ENCODE assay signal across 9 cellular contexts in the genomic region with DNA sequence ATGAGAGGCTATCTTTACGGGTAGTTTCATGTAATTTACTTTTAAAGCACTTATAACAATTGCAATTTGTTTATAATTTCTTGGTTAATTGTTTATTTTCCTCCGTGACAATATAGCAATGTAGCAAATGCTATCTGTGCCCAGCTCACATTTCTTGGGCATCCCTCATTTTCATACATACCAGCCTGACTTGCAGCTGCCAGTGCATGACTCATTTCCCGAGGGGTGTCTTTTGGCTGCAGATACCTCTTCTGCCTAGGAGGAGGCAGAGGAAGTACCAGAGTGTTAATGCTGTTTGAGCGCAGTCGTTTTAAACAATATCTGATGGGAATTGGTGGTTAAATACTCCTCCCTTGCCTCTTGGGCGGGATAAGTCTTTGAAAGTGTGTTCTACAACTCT.
DNase-seq lines count a peak whose midpoint lies in the region; ATAC-seq and TF ChIP-seq lines count a peak whose summit lies in the region.
"Had no signal": no experiment of that assay in that cellular context is flagged by ENCODE, and none has a peak within 500 bp of the region (broad histone marks: within the 10 kb centered on the region; RNA-seq: fewer than 3 reads in every experiment).

No MANE protein-coding gene starts in this region.

- POLR2A ChIA-PET in activated B cell treated with CpG ODN at 0.5 μM for 24 hours (lab: Charles Lee): no interaction called here

- H3K36me3 Mint-ChIP-seq in activated B cell treated with CpG ODN at 0.5 μM for 24 hours (ENCODE audit: low read depth): no peaks in the 10 kb centered on the region

- 66% methylated on average over 4 of the region's 6 CpGs for WGBS in mesenchymal stem cell
- WGBS in lower leg skin, 2 donors: 51 to 60% methylated on average over 6 of the region's 6 CpGs

- H2AK5ac ChIP-seq in mesenchymal stem cell (ENCODE audit: low read length, severe bottlenecking): no peak overlapping the region

- H2BK15ac ChIP-seq in mesenchymal stem cell (ENCODE audit: low read depth, poor library complexity, severe bottlenecking): no peak overlapping the region

- H3K14ac ChIP-seq in mesenchymal stem cell (ENCODE audit: low read length in 2 of 2): no peak overlapping the region

- no peak overlapping the region for H3K4me2 ChIP-seq in mesenchymal stem cell (ENCODE audit: low read length, poor library complexity, severe bottlenecking)

- intact Hi-C loops in activated B cell treated with CpG ODN at 0.5 μM for 24 hours (cut with micrococcal nuclease) (no loop called here), lower leg skin (cut with DNase I; ENCODE audit: low total_unique reads) (no loop called here)

- TF ChIP-seq CTCF in activated B cell treated with CpG ODN at 0.5 μM for 24 hours (IDR thresholded peaks at IDR 0.05): no peak
- TF ChIP-seq CTCF in lower leg skin (IDR thresholded peaks at IDR 0.05): no peak

- H3K4me1 Mint-ChIP-seq in activated B cell treated with CpG ODN at 0.5 μM for 24 hours: no peaks in the 10 kb centered on the region
- H3K4me1 Mint-ChIP-seq: activated naive CD4-positive, alpha-beta T cell treated with anti-CD3 and anti-CD28 coated beads, Interleukin-2, amount 50 U/mL, for 24 hours had no signal

- no peak overlapping the region for H4K91ac ChIP-seq in mesenchymal stem cell (ENCODE audit: low read length)

- H3K4me3 Mint-ChIP-seq in activated B cell treated with CpG ODN at 0.5 μM for 24 hours: no peak overlapping the region
- H3K4me3 Mint-ChIP-seq: activated naive CD4-positive, alpha-beta T cell treated with anti-CD3 and anti-CD28 coated beads, Interleukin-2, amount 50 U/mL, for 24 hours had no signal

- DNase-seq in ELR (ENCODE audit: low read depth) (peak; percentile 18), LHCN-M2 (ENCODE audit: low read depth) (peak; percentile 94), activated B cell treated with CpG ODN at 0.5 μM for 24 hours (no peak), mesenchymal stem cell (peak; percentile 7), lower leg skin (ENCODE audit: low spot score in 2 of 2) (no peak)
- no peak for DNase-seq in activated CD4-positive, alpha-beta T cell treated with anti-CD3 and anti-CD28 coated beads, Interleukin-2, amount 50 U/mL, for 4 hours
- no peak for DNase-seq in stimulated activated naive CD8-positive, alpha-beta T cell treated with anti-CD3 and anti-CD28 coated beads, Interleukin-15, Interleukin-2, amounts not matched to agents 100 U/mL and 50 U/mL, for 24 hours
- DNase-seq in central memory CD4-positive, alpha-beta T cell: no peak

- no peak overlapping the region for H3K4me3 ChIP-seq in mesenchymal stem cell (ENCODE audit: insufficient read depth in 1 of 2, low read depth in 1 of 2, low read length in 2 of 2)
- H3K4me3 ChIP-seq in lower leg skin (ENCODE audit: low read depth, poor library complexity, severe bottlenecking): no peak overlapping the region

- H4K8ac ChIP-seq in mesenchymal stem cell (ENCODE audit: low read length): no peak overlapping the region

- peaks cover 2% of the 10 kb centered on the region for H3K27me3 Mint-ChIP-seq in activated B cell treated with CpG ODN at 0.5 μM for 24 hours
- H3K27me3 Mint-ChIP-seq: activated naive CD4-positive, alpha-beta T cell treated with anti-CD3 and anti-CD28 coated beads, Interleukin-2, amount 50 U/mL, for 24 hours had no signal

- no peaks in the 10 kb centered on the region for H3K36me3 ChIP-seq in mesenchymal stem cell (ENCODE audit: control insufficient read depth in 1 of 2, insufficient read depth in 2 of 2, low read depth in 1 of 2, low read length in 2 of 2)

- no peak overlapping the region for H2AFZ ChIP-seq in mesenchymal stem cell (ENCODE audit: low read depth, low read length)

- H3K18ac ChIP-seq in mesenchymal stem cell (ENCODE audit: low read depth in 1 of 2, low read length in 2 of 2): no peak overlapping the region

- no peak overlapping the region for H3K23ac ChIP-seq in mesenchymal stem cell (ENCODE audit: low read length in 2 of 2)

- H3K27ac ChIP-seq in mesenchymal stem cell (ENCODE audit: low read length, poor library complexity, severe bottlenecking): no peak overlapping the region

- H2BK12ac ChIP-seq in mesenchymal stem cell (ENCODE audit: low read length in 2 of 2): no peak overlapping the region

- no peaks in the 10 kb centered on the region for H3K9me3 Mint-ChIP-seq in activated B cell treated with CpG ODN at 0.5 μM for 24 hours

- H3K4ac ChIP-seq in mesenchymal stem cell (ENCODE audit: low read depth in 1 of 2, low read length in 2 of 2): no peak overlapping the region

- CTCF ChIA-PET in activated B cell treated with CpG ODN at 0.5 μM for 24 hours (lab: Charles Lee): no interaction called here

- no peak overlapping the region for H3K9ac ChIP-seq in mesenchymal stem cell (ENCODE audit: low read length)

- no peaks in the 10 kb centered on the region for H3K9me3 ChIP-seq in mesenchymal stem cell (ENCODE audit: control insufficient read depth, low read length)

- H3K4me1 ChIP-seq in mesenchymal stem cell (ENCODE audit: control insufficient read depth, insufficient read depth, low read depth, low read length): no peaks in the 10 kb centered on the region

- peak; percentile 58 for ATAC-seq in activated B cell treated with CpG ODN at 0.5 μM for 24 hours (ENCODE audit: low read depth)
- ATAC-seq in stimulated activated naive CD8-positive, alpha-beta T cell treated with anti-CD3 and anti-CD28 coated beads, Interleukin-15, Interleukin-2, amounts not matched to agents 100 U/mL and 50 U/mL, for 24 hours: no peak

- no peaks in the 10 kb centered on the region for H3K27me3 ChIP-seq in mesenchymal stem cell (ENCODE audit: control insufficient read depth in 1 of 2, insufficient read depth in 1 of 2, low read length in 2 of 2)

- H3K79me1 ChIP-seq in mesenchymal stem cell (replicated peaks; ENCODE audit: low read length, poor library complexity, severe bottlenecking): no peaks in the 10 kb centered on the region

- H3K27ac Mint-ChIP-seq in activated B cell treated with CpG ODN at 0.5 μM for 24 hours: no peak overlapping the region
- H3K27ac Mint-ChIP-seq: activated naive CD4-positive, alpha-beta T cell treated with anti-CD3 and anti-CD28 coated beads, Interleukin-2, amount 50 U/mL, for 24 hours had no signal

- TF ChIP-seq POLR2A in lower leg skin (IDR thresholded peaks at IDR 0.05): no peak

- H2BK120ac ChIP-seq in mesenchymal stem cell (ENCODE audit: low read depth, low read length): no peak overlapping the region

- no peak overlapping the region for H2BK5ac ChIP-seq in mesenchymal stem cell (ENCODE audit: low read depth, low read length, poor library complexity, severe bottlenecking)

Comparison
In these comparisons a context has a peak if more than half of its experiments do, and no peak if none do; other contexts are left out.
1. DNase-seq: peak in ELR (single experiment), LHCN-M2 (single experiment) and mesenchymal stem cell (single experiment); none in activated B cell treated with CpG ODN at 0.5 μM for 24 hours (single experiment), activated CD4-positive, alpha-beta T cell treated with anti-CD3 and anti-CD28 coated beads, Interleukin-2, amount 50 U/mL, for 4 hours (0 of 2), lower leg skin (0 of 2), stimulated activated naive CD8-positive, alpha-beta T cell treated with anti-CD3 and anti-CD28 coated beads, Interleukin-15, Interleukin-2, amounts not matched to agents 100 U/mL and 50 U/mL, for 24 hours (single experiment) and central memory CD4-positive, alpha-beta T cell (single experiment).